8 cellular contexts compared by ENCODE assay signal in the genomic region with DNA sequence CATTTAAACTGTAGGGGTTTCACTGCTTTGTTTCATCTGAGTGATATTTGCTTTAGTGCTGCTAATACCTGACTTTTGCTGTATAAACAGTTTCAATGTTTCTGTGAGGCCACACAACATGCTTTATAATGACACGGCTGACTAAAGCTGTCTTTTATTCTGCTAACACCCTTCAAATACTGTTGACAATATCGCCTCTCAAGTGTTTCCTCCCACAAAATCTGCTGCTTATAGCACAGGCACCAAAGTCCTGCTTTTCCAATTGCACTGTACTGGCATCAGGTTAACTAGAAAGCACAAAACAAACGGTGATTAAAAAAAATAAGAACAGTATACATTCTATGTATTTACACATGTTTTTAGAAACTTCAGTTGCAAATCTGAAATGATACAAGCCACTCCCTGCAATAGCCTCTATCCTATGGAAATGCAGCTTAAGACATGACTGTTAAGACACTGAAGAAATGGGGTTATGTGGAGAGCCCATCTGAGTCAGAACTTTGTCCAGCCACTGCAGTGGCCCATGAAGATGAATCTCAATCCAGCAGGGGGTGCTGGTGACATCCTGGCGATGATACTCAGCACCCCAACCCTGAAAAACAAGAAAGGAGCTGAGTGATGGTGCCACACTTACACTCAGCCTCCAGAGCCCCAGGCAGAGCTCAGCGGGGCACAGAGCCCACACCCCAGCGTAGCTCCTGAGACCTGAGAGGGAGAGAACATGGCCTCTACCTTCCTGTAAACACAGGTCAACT. TPM values are rescaled to one million over a fixed set of nuclear protein-coding genes. Genes with fewer than 3 reads are reported as not detected.
DNase-seq lines count a peak whose midpoint lies in the region; ATAC-seq and TF ChIP-seq lines count a peak whose summit lies in the region.

No MANE protein-coding gene starts in this region.

- no peaks in the 10 kb centered on the region for H3K36me3 ChIP-seq in naive thymus-derived CD4-positive, alpha-beta T cell (ENCODE audit: control insufficient read depth in 2 of 3, insufficient read depth in 3 of 3, low read length in 3 of 3)

- H3K4me1 Mint-ChIP-seq in HFFc6 (ENCODE audit: low read depth): no peaks in the 10 kb centered on the region
- no peaks in the 10 kb centered on the region for H3K4me1 Mint-ChIP-seq in naive thymus-derived CD4-positive, alpha-beta T cell
- H3K4me1 Mint-ChIP-seq in activated T-helper 2 cell treated with anti-CD3 and anti-CD28 coated beads, Interferon-gamma antibody, Interleukin-2, Interleukin-4, amounts not matched to agents 10 μg/mL and 5 μg/mL and 100 μg/mL, durations not matched to agents 14 hours and 24 hours and 36 hours (ENCODE audit: low read depth): no peaks in the 10 kb centered on the region

- H3K27me3 ChIP-seq in naive thymus-derived CD4-positive, alpha-beta T cell (ENCODE audit: control insufficient read depth in 2 of 2, insufficient read depth in 2 of 2, low read length in 2 of 2): no peaks in the 10 kb centered on the region

- ATAC-seq in SK-N-SH treated with all-trans-retinoic acid at 6 μM for 48 hours: peak; percentile 65
- ATAC-seq in GM21825 (IDR thresholded peaks at IDR 0.05; ENCODE audit: unreplicated experiment): no peak
- no peak for ATAC-seq in naive thymus-derived CD4-positive, alpha-beta T cell

- no peaks in the 10 kb centered on the region for H3K9me3 ChIP-seq in naive thymus-derived CD4-positive, alpha-beta T cell (ENCODE audit: control insufficient read depth in 2 of 3, low read length in 3 of 3)

- peak; percentile 57 for TF ChIP-seq CTCF in GM12864 (IDR thresholded peaks at IDR 0.05; ENCODE audit: low read depth, low read length, missing control alignments)
- peak; percentile 71 for TF ChIP-seq CTCF in HFFc6 (IDR thresholded peaks at IDR 0.05)

- intact Hi-C loops in naive thymus-derived CD4-positive, alpha-beta T cell (cut with micrococcal nuclease): no loop called here
- intact Hi-C loops in activated T-helper 2 cell treated with anti-CD3 and anti-CD28 coated beads, Interferon-gamma antibody, Interleukin-2, Interleukin-4, amounts not matched to agents 10 μg/mL and 5 μg/mL and 100 μg/mL, durations not matched to agents 14 hours and 24 hours and 36 hours (cut with micrococcal nuclease): no loop called here

- H3K27ac ChIP-seq in naive thymus-derived CD4-positive, alpha-beta T cell (ENCODE audit: low read depth, low read length): no peak overlapping the region

- H3K36me3 Mint-ChIP-seq in HFFc6 (ENCODE audit: low read depth): no peaks in the 10 kb centered on the region
- H3K36me3 Mint-ChIP-seq in naive thymus-derived CD4-positive, alpha-beta T cell: peaks cover 0 to 4% (median 0%) of the 10 kb centered on the region in 5 donors
- peaks cover 3% of the 10 kb centered on the region for H3K36me3 Mint-ChIP-seq in activated T-helper 2 cell treated with anti-CD3 and anti-CD28 coated beads, Interferon-gamma antibody, Interleukin-2, Interleukin-4, amounts not matched to agents 10 μg/mL and 5 μg/mL and 100 μg/mL, durations not matched to agents 14 hours and 24 hours and 36 hours (ENCODE audit: low read depth)

- H3K4me1 ChIP-seq in naive thymus-derived CD4-positive, alpha-beta T cell (ENCODE audit: control insufficient read depth in 2 of 2, insufficient read depth in 2 of 2, low read length in 2 of 2): no peaks in the 10 kb centered on the region

- CTCF ChIA-PET in naive thymus-derived CD4-positive, alpha-beta T cell (lab: Charles Lee): interaction anchor here (1.0 kb wide), 1 partner anchor 11 kb away, joined by 3 read pairs; no protein-coding TSS in a partner anchor

- no peaks in the 10 kb centered on the region for H3K9me3 Mint-ChIP-seq in HFFc6
- no peaks in the 10 kb centered on the region for H3K9me3 Mint-ChIP-seq in naive thymus-derived CD4-positive, alpha-beta T cell
- no peaks in the 10 kb centered on the region for H3K9me3 Mint-ChIP-seq in activated T-helper 2 cell treated with anti-CD3 and anti-CD28 coated beads, Interferon-gamma antibody, Interleukin-2, Interleukin-4, amounts not matched to agents 10 μg/mL and 5 μg/mL and 100 μg/mL, durations not matched to agents 14 hours and 24 hours and 36 hours

- H3K27me3 Mint-ChIP-seq in HFFc6 (ENCODE audit: insufficient read depth): no peaks in the 10 kb centered on the region
- peaks cover 0 to 19% (median 10%) of the 10 kb centered on the region in 5 donors for H3K27me3 Mint-ChIP-seq in naive thymus-derived CD4-positive, alpha-beta T cell
- H3K27me3 Mint-ChIP-seq in activated T-helper 2 cell treated with anti-CD3 and anti-CD28 coated beads, Interferon-gamma antibody, Interleukin-2, Interleukin-4, amounts not matched to agents 10 μg/mL and 5 μg/mL and 100 μg/mL, durations not matched to agents 14 hours and 24 hours and 36 hours (ENCODE audit: low read depth): no peaks in the 10 kb centered on the region

- DNase-seq in GM12864 (ENCODE audit: low read depth): no peak
- DNase-seq in HFFc6: no peak
- peak; percentile 9 for DNase-seq in kidney tubule cell (ENCODE audit: low spot score)
- DNase-seq in naive thymus-derived CD4-positive, alpha-beta T cell: no peak
- DNase-seq in occipital lobe (lab: John Stamatoyannopoulos, UW): no peak
- DNase-seq in activated T-helper 2 cell treated with anti-CD3 and anti-CD28 coated beads, Interferon-gamma antibody, Interleukin-2, Interleukin-4, amounts not matched to agents 10 μg/mL and 5 μg/mL and 100 μg/mL, durations not matched to agents 14 hours and 24 hours and 36 hours (ENCODE audit: low spot score): no peak

- H3K4me3 Mint-ChIP-seq in HFFc6: no peak overlapping the region
- no peak overlapping the region for H3K4me3 Mint-ChIP-seq in naive thymus-derived CD4-positive, alpha-beta T cell
- no peak overlapping the region for H3K4me3 Mint-ChIP-seq in activated T-helper 2 cell treated with anti-CD3 and anti-CD28 coated beads, Interferon-gamma antibody, Interleukin-2, Interleukin-4, amounts not matched to agents 10 μg/mL and 5 μg/mL and 100 μg/mL, durations not matched to agents 14 hours and 24 hours and 36 hours (ENCODE audit: low read depth)

- no peak overlapping the region for H3K4me3 ChIP-seq in GM12864 (ENCODE audit: low read depth, low read length)
- H3K4me3 ChIP-seq in naive thymus-derived CD4-positive, alpha-beta T cell (ENCODE audit: low read length): no peak overlapping the region

- POLR2A ChIA-PET in naive thymus-derived CD4-positive, alpha-beta T cell (lab: Charles Lee): no interaction called here

- H3K27ac Mint-ChIP-seq in HFFc6: no peak overlapping the region
- H3K27ac Mint-ChIP-seq in naive thymus-derived CD4-positive, alpha-beta T cell: no peak overlapping the region
- no peak overlapping the region for H3K27ac Mint-ChIP-seq in activated T-helper 2 cell treated with anti-CD3 and anti-CD28 coated beads, Interferon-gamma antibody, Interleukin-2, Interleukin-4, amounts not matched to agents 10 μg/mL and 5 μg/mL and 100 μg/mL, durations not matched to agents 14 hours and 24 hours and 36 hours

TF ChIP-seq in SK-N-SH treated with all-trans-retinoic acid at 6 μM for 48 hours, 23 proteins besides CTCF, POLR2A, EP300 and RAD21 (continues in another document):
- TF ChIP-seq, protein P1, sequence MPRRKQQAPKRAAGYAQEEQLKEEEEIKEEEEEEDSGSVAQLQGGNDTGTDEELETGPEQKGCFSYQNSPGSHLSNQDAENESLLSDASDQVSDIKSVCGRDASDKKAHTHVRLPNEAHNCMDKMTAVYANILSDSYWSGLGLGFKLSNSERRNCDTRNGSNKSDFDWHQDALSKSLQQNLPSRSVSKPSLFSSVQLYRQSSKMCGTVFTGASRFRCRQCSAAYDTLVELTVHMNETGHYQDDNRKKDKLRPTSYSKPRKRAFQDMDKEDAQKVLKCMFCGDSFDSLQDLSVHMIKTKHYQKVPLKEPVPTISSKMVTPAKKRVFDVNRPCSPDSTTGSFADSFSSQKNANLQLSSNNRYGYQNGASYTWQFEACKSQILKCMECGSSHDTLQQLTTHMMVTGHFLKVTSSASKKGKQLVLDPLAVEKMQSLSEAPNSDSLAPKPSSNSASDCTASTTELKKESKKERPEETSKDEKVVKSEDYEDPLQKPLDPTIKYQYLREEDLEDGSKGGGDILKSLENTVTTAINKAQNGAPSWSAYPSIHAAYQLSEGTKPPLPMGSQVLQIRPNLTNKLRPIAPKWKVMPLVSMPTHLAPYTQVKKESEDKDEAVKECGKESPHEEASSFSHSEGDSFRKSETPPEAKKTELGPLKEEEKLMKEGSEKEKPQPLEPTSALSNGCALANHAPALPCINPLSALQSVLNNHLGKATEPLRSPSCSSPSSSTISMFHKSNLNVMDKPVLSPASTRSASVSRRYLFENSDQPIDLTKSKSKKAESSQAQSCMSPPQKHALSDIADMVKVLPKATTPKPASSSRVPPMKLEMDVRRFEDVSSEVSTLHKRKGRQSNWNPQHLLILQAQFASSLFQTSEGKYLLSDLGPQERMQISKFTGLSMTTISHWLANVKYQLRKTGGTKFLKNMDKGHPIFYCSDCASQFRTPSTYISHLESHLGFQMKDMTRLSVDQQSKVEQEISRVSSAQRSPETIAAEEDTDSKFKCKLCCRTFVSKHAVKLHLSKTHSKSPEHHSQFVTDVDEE (CRISPR knock-in tag; IDR thresholded peaks at IDR 0.05): no peak
- TF ChIP-seq ARNTL (CRISPR knock-in tag; IDR thresholded peaks at IDR 0.05; ENCODE audit: borderline replicate concordance, low read depth) (no peak), BACH2 (CRISPR knock-in tag; IDR thresholded peaks at IDR 0.05; ENCODE audit: borderline replicate concordance) (no peak), ZFP30 (CRISPR knock-in tag; IDR thresholded peaks at IDR 0.05) (no peak), PPARA (CRISPR knock-in tag; IDR thresholded peaks at IDR 0.05; ENCODE audit: borderline replicate concordance) (no peak), ZC3H10 (CRISPR knock-in tag; IDR thresholded peaks at IDR 0.05) (no peak), OSR1 (CRISPR knock-in tag; IDR thresholded peaks at IDR 0.05) (no peak), ZNF565 (CRISPR knock-in tag; conservative IDR thresholded peaks at IDR 0.05; ENCODE audit: low read depth) (no peak), ISL1 (CRISPR knock-in tag; IDR thresholded peaks at IDR 0.05) (no peak)

RNA-seq across cellular contexts. Expression of gene RFXAP, which starts 29.4 kb away (rescaled TPM):
- total RNA-seq in HFFc6 (2021; fragmentation: NEBNext Ultra II Directional; extraction: Animal tissue kit (Norgen Biotek cat#: 25700)): 1 to 10 TPM; 3.4 to 4.6 (median 3.9) TPM
- 10 to 100 TPM in 3 of 5 experiments, 1 to 10 TPM in 2; 4.9 to 12.7 (median 12.0) TPM for total RNA-seq in naive thymus-derived CD4-positive, alpha-beta T cell
- 1 to 10 TPM; 2.4 TPM for polyA plus RNA-seq in naive thymus-derived CD4-positive, alpha-beta T cell
- total RNA-seq in occipital lobe: 9.2 TPM
- 10.6 and 13.5 TPM in 2 replicates for total RNA-seq in activated T-helper 2 cell treated with anti-CD3 and anti-CD28 coated beads, Interferon-gamma antibody, Interleukin-2, Interleukin-4, amounts not matched to agents 10 μg/mL and 5 μg/mL and 100 μg/mL, durations not matched to agents 14 hours and 24 hours and 36 hours
